15 cellular contexts compared by ENCODE assay signal in the genomic region with DNA sequence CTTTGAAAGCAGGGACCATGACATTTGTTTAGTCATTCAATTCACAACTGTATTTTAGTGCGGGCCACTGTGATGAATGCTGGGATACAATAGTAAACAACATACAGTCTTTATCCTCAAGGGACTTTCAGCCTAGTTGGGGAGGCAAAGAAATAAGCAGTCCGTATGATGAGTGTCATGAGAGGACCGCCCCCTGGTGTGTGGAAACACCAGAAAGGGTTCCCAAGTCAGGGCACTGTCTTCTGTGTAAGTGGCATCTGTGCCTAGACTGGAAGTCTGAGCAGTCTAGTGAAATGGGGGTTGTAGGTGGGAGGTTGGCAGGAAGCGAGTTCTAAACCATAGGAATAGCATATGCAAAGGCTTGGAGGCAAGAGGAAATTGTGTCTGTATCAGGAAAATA. TPM values are rescaled to one million over a fixed set of nuclear protein-coding genes. Genes with fewer than 3 reads are reported as not detected.
"Had no signal": no experiment of that assay in that cellular context is flagged by ENCODE, and none has a peak within 500 bp of the region (broad histone marks: within the 10 kb centered on the region; RNA-seq: fewer than 3 reads in every experiment).

No MANE protein-coding gene starts in this region.

- H3K4me3 Mint-ChIP-seq: dendritic cell treated with granulocyte-macrophage colony-stimulating factor and Interleukin-4, amounts not matched to agents 40 ng/mL and 50 ng/mL, for 4 days; naive B cell had no signal

- H3K4me1 ChIP-seq: lower lobe of right lung, pancreas had no signal

- H3K36me3 Mint-ChIP-seq: activated naive CD4-positive, alpha-beta T cell treated with anti-CD3 and anti-CD28 coated beads, Interleukin-2, amount 50 U/mL, for 72 hours; brain; naive B cell had no signal

- H3K27ac ChIP-seq: lower lobe of right lung, pancreas had no signal

- DNase-seq: activated CD4-positive, CD25-positive, alpha-beta regulatory T cell; activated T-cell treated with anti-CD3 and anti-CD28 coated beads, Interleukin-2, amount 50 U/mL, for 1 hour; amygdala; cerebellar nuclear complex; hypothalamus; left cardiac atrium; lower lobe of right lung; naive B cell; pancreas; stimulated activated CD4-positive, alpha-beta T cell treated with anti-CD3 and anti-CD28 coated beads, Interleukin-12 subunit alpha, Interleukin-12 subunit beta, amount 100 ng/mL, for 4 hours; stimulated activated naive CD4-positive, alpha-beta T cell treated with Interleukin-2 at 50 U/mL for 16 hours had no signal

- H3K4me3 ChIP-seq: lower lobe of right lung, pancreas had no signal

- ATAC-seq: activated naive CD4-positive, alpha-beta T cell treated with anti-CD3 and anti-CD28 coated beads, Interleukin-2, amount 50 U/mL, for 72 hours; left cardiac atrium; lower lobe of right lung; pancreas had no signal

- H3K27ac Mint-ChIP-seq: activated naive CD4-positive, alpha-beta T cell treated with anti-CD3 and anti-CD28 coated beads, Interleukin-2, amount 50 U/mL, for 72 hours; brain; dendritic cell treated with granulocyte-macrophage colony-stimulating factor and Interleukin-4, amounts not matched to agents 40 ng/mL and 50 ng/mL, for 4 days had no signal

- H3K36me3 ChIP-seq: lower lobe of right lung, pancreas had no signal

- H3K9me3 Mint-ChIP-seq: activated naive CD4-positive, alpha-beta T cell treated with anti-CD3 and anti-CD28 coated beads, Interleukin-2, amount 50 U/mL, for 72 hours; brain; dendritic cell treated with granulocyte-macrophage colony-stimulating factor and Interleukin-4, amounts not matched to agents 40 ng/mL and 50 ng/mL, for 4 days; naive B cell had no signal

- H3K4me1 Mint-ChIP-seq: brain had no signal

- H3K27me3 ChIP-seq: pancreas had no signal

- H3K27me3 Mint-ChIP-seq: dendritic cell treated with granulocyte-macrophage colony-stimulating factor and Interleukin-4, amounts not matched to agents 40 ng/mL and 50 ng/mL, for 4 days had no signal

- H3K9me3 ChIP-seq: lower lobe of right lung, pancreas had no signal

RNA-seq across cellular contexts. Expression of gene C9orf43, which starts 6.8 kb away (rescaled TPM):
- total RNA-seq: epithelial cell of proximal tubule had no signal
